In the genomic region with DNA sequence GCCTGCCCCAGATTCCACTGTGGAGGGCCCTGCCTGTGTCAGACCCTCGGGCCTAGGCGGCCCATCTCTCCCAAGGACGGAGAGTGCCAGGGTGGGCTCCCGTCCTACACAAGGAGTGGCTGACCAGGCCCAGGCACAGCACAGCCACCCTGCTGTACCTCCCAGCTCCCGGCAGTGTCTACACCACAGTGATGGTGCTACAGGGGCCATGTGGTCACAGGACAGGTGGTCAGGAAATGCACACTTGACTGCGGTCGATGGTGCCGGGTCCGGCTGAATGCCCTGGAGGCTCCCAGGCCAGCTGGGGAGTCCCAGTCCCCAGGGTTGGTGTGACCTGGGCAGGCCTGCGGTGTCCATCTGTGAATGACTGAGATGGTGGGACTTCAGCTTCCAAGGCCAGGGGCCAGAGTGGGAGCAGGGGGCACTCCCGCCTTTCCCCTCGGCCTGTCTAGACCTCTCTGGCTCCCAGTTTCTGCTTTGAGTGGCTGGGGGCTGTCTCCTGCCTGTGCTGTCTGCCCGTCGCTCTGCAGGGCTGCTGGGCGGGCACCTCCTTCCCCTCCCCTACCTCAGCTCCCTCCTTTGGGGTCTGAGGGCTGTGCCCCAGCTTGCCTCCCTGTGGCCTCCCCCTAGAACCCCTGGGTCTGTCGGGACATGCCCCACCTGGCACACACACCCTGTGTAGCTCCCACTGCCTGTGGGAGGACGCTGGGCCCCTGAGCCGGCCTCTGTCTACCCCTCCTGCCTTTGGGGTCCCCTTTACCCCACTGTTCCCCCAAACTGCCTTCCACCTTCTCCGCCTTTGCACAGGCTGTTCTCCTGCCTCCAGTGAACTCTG, we compare ENCODE assay signal across 1 cellular context.
TF ChIP-seq lines count a peak whose summit lies in the region.

No MANE protein-coding gene starts in this region.

TF ChIP-seq in H1, 55 proteins besides CTCF, POLR2A, EP300 and RAD21:
- peak; percentile 44 for TF ChIP-seq POLR2AphosphoS5 (IDR thresholded peaks at IDR 0.05; ENCODE audit: low read depth, low read length)
- TF ChIP-seq, protein P1, sequence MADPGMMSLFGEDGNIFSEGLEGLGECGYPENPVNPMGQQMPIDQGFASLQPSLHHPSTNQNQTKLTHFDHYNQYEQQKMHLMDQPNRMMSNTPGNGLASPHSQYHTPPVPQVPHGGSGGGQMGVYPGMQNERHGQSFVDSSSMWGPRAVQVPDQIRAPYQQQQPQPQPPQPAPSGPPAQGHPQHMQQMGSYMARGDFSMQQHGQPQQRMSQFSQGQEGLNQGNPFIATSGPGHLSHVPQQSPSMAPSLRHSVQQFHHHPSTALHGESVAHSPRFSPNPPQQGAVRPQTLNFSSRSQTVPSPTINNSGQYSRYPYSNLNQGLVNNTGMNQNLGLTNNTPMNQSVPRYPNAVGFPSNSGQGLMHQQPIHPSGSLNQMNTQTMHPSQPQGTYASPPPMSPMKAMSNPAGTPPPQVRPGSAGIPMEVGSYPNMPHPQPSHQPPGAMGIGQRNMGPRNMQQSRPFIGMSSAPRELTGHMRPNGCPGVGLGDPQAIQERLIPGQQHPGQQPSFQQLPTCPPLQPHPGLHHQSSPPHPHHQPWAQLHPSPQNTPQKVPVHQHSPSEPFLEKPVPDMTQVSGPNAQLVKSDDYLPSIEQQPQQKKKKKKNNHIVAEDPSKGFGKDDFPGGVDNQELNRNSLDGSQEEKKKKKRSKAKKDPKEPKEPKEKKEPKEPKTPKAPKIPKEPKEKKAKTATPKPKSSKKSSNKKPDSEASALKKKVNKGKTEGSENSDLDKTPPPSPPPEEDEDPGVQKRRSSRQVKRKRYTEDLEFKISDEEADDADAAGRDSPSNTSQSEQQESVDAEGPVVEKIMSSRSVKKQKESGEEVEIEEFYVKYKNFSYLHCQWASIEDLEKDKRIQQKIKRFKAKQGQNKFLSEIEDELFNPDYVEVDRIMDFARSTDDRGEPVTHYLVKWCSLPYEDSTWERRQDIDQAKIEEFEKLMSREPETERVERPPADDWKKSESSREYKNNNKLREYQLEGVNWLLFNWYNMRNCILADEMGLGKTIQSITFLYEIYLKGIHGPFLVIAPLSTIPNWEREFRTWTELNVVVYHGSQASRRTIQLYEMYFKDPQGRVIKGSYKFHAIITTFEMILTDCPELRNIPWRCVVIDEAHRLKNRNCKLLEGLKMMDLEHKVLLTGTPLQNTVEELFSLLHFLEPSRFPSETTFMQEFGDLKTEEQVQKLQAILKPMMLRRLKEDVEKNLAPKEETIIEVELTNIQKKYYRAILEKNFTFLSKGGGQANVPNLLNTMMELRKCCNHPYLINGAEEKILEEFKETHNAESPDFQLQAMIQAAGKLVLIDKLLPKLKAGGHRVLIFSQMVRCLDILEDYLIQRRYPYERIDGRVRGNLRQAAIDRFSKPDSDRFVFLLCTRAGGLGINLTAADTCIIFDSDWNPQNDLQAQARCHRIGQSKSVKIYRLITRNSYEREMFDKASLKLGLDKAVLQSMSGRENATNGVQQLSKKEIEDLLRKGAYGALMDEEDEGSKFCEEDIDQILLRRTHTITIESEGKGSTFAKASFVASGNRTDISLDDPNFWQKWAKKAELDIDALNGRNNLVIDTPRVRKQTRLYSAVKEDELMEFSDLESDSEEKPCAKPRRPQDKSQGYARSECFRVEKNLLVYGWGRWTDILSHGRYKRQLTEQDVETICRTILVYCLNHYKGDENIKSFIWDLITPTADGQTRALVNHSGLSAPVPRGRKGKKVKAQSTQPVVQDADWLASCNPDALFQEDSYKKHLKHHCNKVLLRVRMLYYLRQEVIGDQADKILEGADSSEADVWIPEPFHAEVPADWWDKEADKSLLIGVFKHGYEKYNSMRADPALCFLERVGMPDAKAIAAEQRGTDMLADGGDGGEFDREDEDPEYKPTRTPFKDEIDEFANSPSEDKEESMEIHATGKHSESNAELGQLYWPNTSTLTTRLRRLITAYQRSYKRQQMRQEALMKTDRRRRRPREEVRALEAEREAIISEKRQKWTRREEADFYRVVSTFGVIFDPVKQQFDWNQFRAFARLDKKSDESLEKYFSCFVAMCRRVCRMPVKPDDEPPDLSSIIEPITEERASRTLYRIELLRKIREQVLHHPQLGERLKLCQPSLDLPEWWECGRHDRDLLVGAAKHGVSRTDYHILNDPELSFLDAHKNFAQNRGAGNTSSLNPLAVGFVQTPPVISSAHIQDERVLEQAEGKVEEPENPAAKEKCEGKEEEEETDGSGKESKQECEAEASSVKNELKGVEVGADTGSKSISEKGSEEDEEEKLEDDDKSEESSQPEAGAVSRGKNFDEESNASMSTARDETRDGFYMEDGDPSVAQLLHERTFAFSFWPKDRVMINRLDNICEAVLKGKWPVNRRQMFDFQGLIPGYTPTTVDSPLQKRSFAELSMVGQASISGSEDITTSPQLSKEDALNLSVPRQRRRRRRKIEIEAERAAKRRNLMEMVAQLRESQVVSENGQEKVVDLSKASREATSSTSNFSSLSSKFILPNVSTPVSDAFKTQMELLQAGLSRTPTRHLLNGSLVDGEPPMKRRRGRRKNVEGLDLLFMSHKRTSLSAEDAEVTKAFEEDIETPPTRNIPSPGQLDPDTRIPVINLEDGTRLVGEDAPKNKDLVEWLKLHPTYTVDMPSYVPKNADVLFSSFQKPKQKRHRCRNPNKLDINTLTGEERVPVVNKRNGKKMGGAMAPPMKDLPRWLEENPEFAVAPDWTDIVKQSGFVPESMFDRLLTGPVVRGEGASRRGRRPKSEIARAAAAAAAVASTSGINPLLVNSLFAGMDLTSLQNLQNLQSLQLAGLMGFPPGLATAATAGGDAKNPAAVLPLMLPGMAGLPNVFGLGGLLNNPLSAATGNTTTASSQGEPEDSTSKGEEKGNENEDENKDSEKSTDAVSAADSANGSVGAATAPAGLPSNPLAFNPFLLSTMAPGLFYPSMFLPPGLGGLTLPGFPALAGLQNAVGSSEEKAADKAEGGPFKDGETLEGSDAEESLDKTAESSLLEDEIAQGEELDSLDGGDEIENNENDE (IDR thresholded peaks at IDR 0.05; ENCODE audit: insufficient replicate concordance, low read length), result no peak
